ENCODE assay signal across 8 cellular contexts in the genomic region with DNA sequence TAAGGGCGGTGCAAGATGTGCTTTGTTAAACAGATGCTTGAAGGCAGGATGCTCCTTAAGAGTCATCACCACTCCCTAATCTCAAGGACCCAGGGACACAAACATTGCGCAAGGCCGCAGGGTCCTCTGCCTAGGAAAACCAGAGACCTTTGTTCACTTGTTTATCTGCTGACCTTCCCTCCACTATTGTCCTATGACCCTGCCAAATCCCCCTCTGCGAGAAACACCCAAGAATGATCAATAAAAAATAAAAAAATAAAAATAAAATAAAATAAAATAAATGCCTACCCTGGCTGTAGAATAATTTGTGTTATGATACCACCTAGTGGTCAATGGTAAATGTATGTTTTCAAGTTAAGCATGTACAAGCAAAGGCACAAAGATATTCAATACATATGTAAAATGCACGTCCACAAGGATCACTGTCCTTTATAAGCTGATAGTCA. TPM values are rescaled to one million over a fixed set of nuclear protein-coding genes. Genes with fewer than 3 reads are reported as not detected.
DNase-seq lines count a peak whose midpoint lies in the region; ATAC-seq, FAIRE-seq and TF ChIP-seq lines count a peak whose summit lies in the region.
"Not testable (repeated sequence)": the region's sequence is repeated elsewhere in the genome, so short reads cannot be mapped to it uniquely, and the experiment has no call there.

No MANE protein-coding gene starts in this region.

- H3K4me1 ChIP-seq in kidney (ENCODE audit: control insufficient read depth in 1 of 2, insufficient read depth in 1 of 2, low read depth in 1 of 2, low read length in 2 of 2); prostate gland (replicated peaks): not testable (repeated sequence)

- intact Hi-C loops in kidney (cut with DNase I) (loop anchor here (5.0 kb wide), 1 partner anchor 152 kb away; no protein-coding TSS in a partner anchor), prostate gland (cut with DNase I) (loop anchor here (2.0 kb wide), 1 partner anchor 156 kb away; no protein-coding TSS in a partner anchor)

- H3K4me3 ChIP-seq in AG04449 (ENCODE audit: low read depth, low read length); epithelial cell of esophagus (ENCODE audit: low read length); kidney (ENCODE audit: low read length in 2 of 2); prostate gland: not testable (repeated sequence)

- DNase-seq in AG04449 (ENCODE audit: low read depth, low spot score); activated CD8-positive, alpha-beta T cell treated with anti-CD3 and anti-CD28 coated beads, Interleukin-2, amount 10 ng/mL, durations not matched to agents 7 days and 5 days; kidney; prostate gland (ENCODE audit: low spot score): not testable (repeated sequence)
- DNase-seq in Kasumi-1 (lab: John Stamatoyannopoulos, UW) (peak; percentile 68 to 83), NOMO-1 treated with DMSO at 0.1 percent for 48 hours (lab: John Stamatoyannopoulos, UW; ENCODE audit: unreplicated experiment) (peak; percentile 45), epithelial cell of esophagus (ENCODE audit: low read depth) (peak; percentile 61)

- not testable (repeated sequence) for H3K27ac Mint-ChIP-seq in activated CD8-positive, alpha-beta T cell treated with anti-CD3 and anti-CD28 coated beads, Interleukin-2, amount 10 ng/mL, durations not matched to agents 7 days and 5 days

- H3K27ac ChIP-seq in kidney (ENCODE audit: low read depth in 2 of 2, low read length in 2 of 2); prostate gland: not testable (repeated sequence)

- not testable (repeated sequence) for H3K4me1 Mint-ChIP-seq in activated CD8-positive, alpha-beta T cell treated with anti-CD3 and anti-CD28 coated beads, Interleukin-2, amount 10 ng/mL, durations not matched to agents 7 days and 5 days (ENCODE audit: low read depth)

- H3K9me3 ChIP-seq in kidney (ENCODE audit: control insufficient read depth in 1 of 2, low read length in 2 of 2); prostate gland: not testable (repeated sequence)

- H3K36me3 ChIP-seq in kidney (ENCODE audit: control insufficient read depth in 1 of 2, insufficient read depth in 2 of 2, low read length in 2 of 2); prostate gland: not testable (repeated sequence)

- CTCF ChIA-PET in AG04449 (lab: Yijun Ruan, JAX) = interaction anchor here (0.7 to 15.0 kb wide), 7 partner anchors 9 to 288 kb away, joined by 3 to 196 read pairs (median 4); no protein-coding TSS in a partner anchor
- CTCF ChIA-PET in activated CD8-positive, alpha-beta T cell treated with anti-CD3 and anti-CD28 coated beads, Interleukin-2, amount 10 ng/mL, durations not matched to agents 7 days and 5 days (lab: Charles Lee) = interaction anchor here (0.7 to 3.5 kb wide), 4 partner anchors 9 to 171 kb away, joined by 3 to 12 read pairs (median 4); no protein-coding TSS in a partner anchor

- H3K36me3 Mint-ChIP-seq in activated CD8-positive, alpha-beta T cell treated with anti-CD3 and anti-CD28 coated beads, Interleukin-2, amount 10 ng/mL, durations not matched to agents 7 days and 5 days (ENCODE audit: low read depth) = not testable (repeated sequence)

- WGBS in prostate gland = 45% methylated on average over 5 of the region's 5 CpGs

- H3K4me3 Mint-ChIP-seq in activated CD8-positive, alpha-beta T cell treated with anti-CD3 and anti-CD28 coated beads, Interleukin-2, amount 10 ng/mL, durations not matched to agents 7 days and 5 days = not testable (repeated sequence)

- peak; percentile 65 for ATAC-seq in activated CD8-positive, alpha-beta T cell treated with anti-CD3 and anti-CD28 coated beads, Interleukin-2, amount 10 ng/mL, durations not matched to agents 7 days and 5 days

- FAIRE-seq in kidney (lab: Jason Lieb, UNC) = peak; percentile 95

- not testable (repeated sequence) for H3K9ac ChIP-seq in kidney (ENCODE audit: low read length in 2 of 2)

- H3K9me3 Mint-ChIP-seq in activated CD8-positive, alpha-beta T cell treated with anti-CD3 and anti-CD28 coated beads, Interleukin-2, amount 10 ng/mL, durations not matched to agents 7 days and 5 days (ENCODE audit: insufficient read depth) = not testable (repeated sequence)

- TF ChIP-seq POLR2A in prostate gland (IDR thresholded peaks at IDR 0.05) = not testable (repeated sequence)

- H3K27me3 ChIP-seq in prostate gland (replicated peaks; ENCODE audit: insufficient read depth) = not testable (repeated sequence)

- TF ChIP-seq CTCF in AG04449 (IDR thresholded peaks at IDR 0.05; ENCODE audit: insufficient read depth, low read length, missing control alignments) (peak; percentile 26), GM12873 (IDR thresholded peaks at IDR 0.05; ENCODE audit: insufficient read depth, low read depth, low read length, missing control alignments) (peak; percentile 28), epithelial cell of esophagus (IDR thresholded peaks at IDR 0.05; ENCODE audit: insufficient read depth, low read depth, low read length, missing control alignments) (peak; percentile 22), kidney (IDR thresholded peaks at IDR 0.05; ENCODE audit: borderline replicate concordance, extremely low read depth, insufficient read depth) (peak; percentile 52), prostate gland (IDR thresholded peaks at IDR 0.05) (peak; percentile 42 to 78 (median 68))

- POLR2A ChIA-PET in AG04449 (lab: Yijun Ruan, JAX); activated CD8-positive, alpha-beta T cell treated with anti-CD3 and anti-CD28 coated beads, Interleukin-2, amount 10 ng/mL, durations not matched to agents 7 days and 5 days (lab: Charles Lee): not testable (repeated sequence)

- H3K27me3 Mint-ChIP-seq in activated CD8-positive, alpha-beta T cell treated with anti-CD3 and anti-CD28 coated beads, Interleukin-2, amount 10 ng/mL, durations not matched to agents 7 days and 5 days (ENCODE audit: low read depth) = not testable (repeated sequence)

RNA-seq across cellular contexts. Expression of gene CNOT10, which starts 20.3 kb away (rescaled TPM):
- 10 to 100 TPM; 70.1 to 74.5 TPM for total RNA-seq in activated CD8-positive, alpha-beta T cell treated with anti-CD3 and anti-CD28 coated beads, Interleukin-2, amount 10 ng/mL, durations not matched to agents 7 days and 5 days
- total RNA-seq in kidney (34.0 TPM), prostate gland (10 to 100 TPM; 26.1 to 40.0 TPM)
- polyA plus RNA-seq in kidney (ENCODE audit: insufficient read depth, low read depth, low replicate concordance) = 19.0 TPM
